ENCODE assay signal across 8 cellular contexts in the genomic region with DNA sequence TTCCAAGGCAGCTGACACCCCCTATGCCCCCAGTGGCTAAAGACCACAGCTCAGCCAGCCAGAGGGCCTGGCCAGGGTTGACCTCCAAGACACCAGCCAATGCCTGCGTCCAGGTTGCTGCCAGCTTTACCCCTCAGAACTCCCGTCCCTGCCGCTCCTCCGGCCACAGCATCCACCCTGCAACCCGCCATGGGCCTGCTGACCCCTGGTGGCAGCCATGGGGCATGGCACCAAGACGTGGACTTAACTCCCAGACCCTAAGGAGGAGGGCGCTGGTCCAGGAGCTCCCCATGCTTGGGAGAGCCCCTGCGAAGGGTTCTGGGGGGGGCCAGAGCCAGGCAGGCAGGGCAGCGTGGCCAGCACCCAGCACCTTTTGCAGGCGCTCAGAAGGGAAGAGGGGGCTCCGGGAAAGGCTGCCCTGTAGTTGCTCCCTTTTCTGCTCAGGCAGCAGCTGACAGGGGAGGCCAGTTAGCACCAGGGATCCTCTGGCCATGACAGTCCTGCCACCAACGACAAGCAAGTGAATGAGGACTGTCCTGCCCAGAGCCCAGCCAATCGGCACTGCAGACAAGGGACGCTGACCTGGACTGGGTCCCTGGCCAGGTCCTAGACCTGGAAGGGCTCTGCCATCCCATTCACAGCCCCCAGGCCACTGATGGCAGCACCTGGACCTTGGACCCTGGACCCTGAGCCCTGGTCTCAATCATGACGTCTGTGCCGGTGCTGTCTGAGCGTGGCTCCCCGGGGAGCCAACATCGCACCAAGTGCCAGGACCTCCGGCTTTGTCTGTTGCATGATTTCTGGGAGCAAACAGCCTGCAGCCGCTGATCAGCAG.
DNase-seq lines count a peak whose midpoint lies in the region; ATAC-seq and TF ChIP-seq lines count a peak whose summit lies in the region.

No MANE protein-coding gene starts in this region.

- H3K27ac Mint-ChIP-seq in endodermal cell, result no peak overlapping the region

- H3K4me1 ChIP-seq in DND-41 (ENCODE audit: insufficient read depth, low read length) (no peaks in the 10 kb centered on the region), endodermal cell (ENCODE audit: control insufficient read depth, insufficient read depth, low read length) (no peaks in the 10 kb centered on the region)

- no peak overlapping the region for H3K4me3 Mint-ChIP-seq in endodermal cell

- H3K27ac ChIP-seq in DND-41 (ENCODE audit: low read length), result no peak overlapping the region
- no peak overlapping the region for H3K27ac ChIP-seq in endodermal cell (ENCODE audit: low read depth, low read length)

- H3K36me3 Mint-ChIP-seq in endodermal cell (ENCODE audit: low read depth), result no peaks in the 10 kb centered on the region

- peaks cover 5% of the 10 kb centered on the region for H3K9me3 Mint-ChIP-seq in endodermal cell

- H3K9ac ChIP-seq in DND-41 (ENCODE audit: low read depth, low read length), result no peak overlapping the region
- H3K9ac ChIP-seq in endodermal cell (ENCODE audit: extremely low read depth, low read length, poor library complexity, severe bottlenecking), result no peak overlapping the region

- 45 to 54% methylated on average over 16 to 21 of the region's 21 CpGs for WGBS in endodermal cell (ENCODE audit: insufficient coverage in 1 of 2, insufficient read length in 1 of 2), 2 experiments

- no peak overlapping the region for H2AFZ ChIP-seq in DND-41 (ENCODE audit: low read depth, low read length)

- ATAC-seq in DND-41 (ENCODE audit: insufficient read depth, low read depth) (peak; percentile 83), HG02798 (IDR thresholded peaks at IDR 0.05; ENCODE audit: poor library complexity, unreplicated experiment) (peak; percentile 42)

- no peaks in the 10 kb centered on the region for H3K79me2 ChIP-seq in DND-41 (ENCODE audit: insufficient read depth, low read length)

- peaks cover 34% of the 10 kb centered on the region for H4K20me1 ChIP-seq in DND-41 (ENCODE audit: insufficient read depth, low read length)

- H3K4me3 ChIP-seq in DND-41 (ENCODE audit: low read depth in 1 of 2, low read length in 2 of 2) (no peak overlapping the region), endodermal cell (ENCODE audit: low read length) (no peak overlapping the region)

- no peaks in the 10 kb centered on the region for H3K36me3 ChIP-seq in DND-41 (ENCODE audit: insufficient read depth, low read length)
- H3K36me3 ChIP-seq in endodermal cell (ENCODE audit: control insufficient read depth, insufficient read depth, low read length), result no peaks in the 10 kb centered on the region

- no peak overlapping the region for H3K4me2 ChIP-seq in DND-41 (ENCODE audit: insufficient read depth, low read length)

- H3K9me3 ChIP-seq in DND-41 (ENCODE audit: insufficient read depth, low read length, severe bottlenecking) (no peaks in the 10 kb centered on the region), endodermal cell (ENCODE audit: control insufficient read depth, low read length) (no peaks in the 10 kb centered on the region)

- TF ChIP-seq CTCF in DND-41 (IDR thresholded peaks at IDR 0.05; ENCODE audit: borderline replicate concordance, extremely low read depth, low read length, poor library complexity, severe bottlenecking) (peak; percentile 94), endodermal cell (conservative IDR thresholded peaks at IDR 0.05) (peak; percentile 97)

- H3K27me3 ChIP-seq in DND-41 (ENCODE audit: insufficient read depth, low read length, poor library complexity) (peaks cover 12% of the 10 kb centered on the region), endodermal cell (ENCODE audit: control insufficient read depth, insufficient read depth, low read length, poor library complexity, severe bottlenecking) (no peaks in the 10 kb centered on the region)

- peaks cover 10% of the 10 kb centered on the region for H3K27me3 Mint-ChIP-seq in endodermal cell (ENCODE audit: insufficient read depth)

- DNase-seq in DND-41 (peak; percentile 57), NCI-H748 (lab: John Stamatoyannopoulos, UW; ENCODE audit: unreplicated experiment) (peak; percentile 75), endodermal cell (peak; percentile 95), mucosa of gallbladder (ENCODE audit: low spot score) (peak; percentile 53), GF-D8 (lab: John Stamatoyannopoulos, UW) (no peak)
- peak; percentile 11 to 42 for DNase-seq in activated CD8-positive, alpha-beta memory T cell treated with anti-CD3 and anti-CD28 coated beads for 1 hour (ENCODE audit: extremely low read depth in 1 of 2, low read depth in 1 of 2)
- DNase-seq in stimulated activated CD8-positive, alpha-beta memory T cell treated with anti-CD3 and anti-CD28 coated beads, Interleukin-4, amount 100 ng/mL, for 24 hours (ENCODE audit: low read depth), result peak; percentile 31

- no peaks in the 10 kb centered on the region for H3K4me1 Mint-ChIP-seq in endodermal cell
